1 cellular context compared by ENCODE assay signal in genomic region chr21:32727728-32728454, GRCh38.
TF ChIP-seq lines count a peak whose summit lies in the region.

Gene SYNJ1, minus strand, starts transcription at chr21:32728013. Its CDS starts 1,118 bp downstream, at chr21:32726895.

TF ChIP-seq in GM12878, 131 proteins besides CTCF, POLR2A, EP300 and RAD21 (continued from another document and continues in another):
- no peak for TF ChIP-seq ZNF592 (IDR thresholded peaks at IDR 0.05)
- TF ChIP-seq CBX3 (IDR thresholded peaks at IDR 0.05; ENCODE audit: borderline replicate concordance, low read depth): no peak
- TF ChIP-seq CHD4 (IDR thresholded peaks at IDR 0.05): no peak
- no peak for TF ChIP-seq USF1 (IDR thresholded peaks at IDR 0.05; ENCODE audit: borderline replicate concordance, extremely low read length, insufficient read depth, low read depth, low read length)
- no peak for TF ChIP-seq HDGF (IDR thresholded peaks at IDR 0.05)
- TF ChIP-seq EZH2 (IDR thresholded peaks at IDR 0.05; ENCODE audit: borderline replicate concordance, control insufficient read depth, low read depth, low read length): no peak
- TF ChIP-seq DPF2 (IDR thresholded peaks at IDR 0.05): peak; percentile 64
- TF ChIP-seq RELA (IDR thresholded peaks at IDR 0.05; ENCODE audit: borderline replicate concordance, partially characterized antibody): no peak
- TF ChIP-seq FOXM1 (IDR thresholded peaks at IDR 0.05; ENCODE audit: low read depth, low read length): no peak
- peak; percentile 90 for TF ChIP-seq CREB1 (IDR thresholded peaks at IDR 0.05; ENCODE audit: low read depth)
- TF ChIP-seq NR2C2 (IDR thresholded peaks at IDR 0.05; ENCODE audit: borderline replicate concordance, control insufficient read depth, insufficient read length, low read depth): no peak
- TF ChIP-seq ZBTB40 (IDR thresholded peaks at IDR 0.05; ENCODE audit: borderline replicate concordance): peak; percentile 80
- TF ChIP-seq STAT1 (conservative IDR thresholded peaks at IDR 0.05): 0 out of 2 replicates have a peak, but pooled peaks have one; percentile 36
- no peak for TF ChIP-seq PRDM15 (CRISPR knock-in tag; IDR thresholded peaks at IDR 0.05)
- no peak for TF ChIP-seq FOXK2 (IDR thresholded peaks at IDR 0.05)
- no peak for TF ChIP-seq SUPT20H (IDR thresholded peaks at IDR 0.05; ENCODE audit: borderline replicate concordance, control insufficient read depth, low read depth, low read length)
- no peak for TF ChIP-seq ZNF217 (IDR thresholded peaks at IDR 0.05)
- TF ChIP-seq IRF5 (IDR thresholded peaks at IDR 0.05; ENCODE audit: borderline replicate concordance): no peak
- TF ChIP-seq ZZZ3 (IDR thresholded peaks at IDR 0.05; ENCODE audit: control insufficient read depth, insufficient read length, low read depth): no peak
- no peak for TF ChIP-seq ZBTB11 (CRISPR knock-in tag; IDR thresholded peaks at IDR 0.05)
- TF ChIP-seq RUNX3 (IDR thresholded peaks at IDR 0.05; ENCODE audit: low read length): peak; percentile 52
- 0 out of 2 replicates have a peak, but pooled peaks have one; percentile 35 for TF ChIP-seq NBN (IDR thresholded peaks at IDR 0.05)
- no peak for TF ChIP-seq KLF5 (IDR thresholded peaks at IDR 0.05; ENCODE audit: partially characterized antibody)
- no peak for TF ChIP-seq SMAD5 (IDR thresholded peaks at IDR 0.05; ENCODE audit: low read depth)
- TF ChIP-seq CEBPB (IDR thresholded peaks at IDR 0.05; ENCODE audit: borderline replicate concordance in 1 of 2, low read depth in 2 of 2, low read length in 2 of 2): no peak
- TF ChIP-seq TBL1XR1 (IDR thresholded peaks at IDR 0.05; ENCODE audit: low read depth, low read length): no peak
- 0 out of 2 replicates have a peak, but pooled peaks have one; percentile 19 for TF ChIP-seq POLR2AphosphoS2 (IDR thresholded peaks at IDR 0.05; ENCODE audit: low read depth, low read length)
- no peak for TF ChIP-seq MAX (IDR thresholded peaks at IDR 0.05; ENCODE audit: low read depth, low read length)
- no peak for TF ChIP-seq SREBF2 (IDR thresholded peaks at IDR 0.05; ENCODE audit: low read length)
- peak; percentile 53; the same call in 1 of the 2 replicates for TF ChIP-seq SMARCA5 (IDR thresholded peaks at IDR 0.05)
- no peak for TF ChIP-seq HSF1 (IDR thresholded peaks at IDR 0.05; ENCODE audit: low read depth, low read length)
- TF ChIP-seq RAD51 (IDR thresholded peaks at IDR 0.05): no peak
- no peak for TF ChIP-seq WRNIP1 (IDR thresholded peaks at IDR 0.05; ENCODE audit: borderline replicate concordance, low read depth, low read length)
- no peak for TF ChIP-seq SUZ12 (IDR thresholded peaks at IDR 0.05; ENCODE audit: unreplicated experiment)
- no peak for TF ChIP-seq ESRRA (IDR thresholded peaks at IDR 0.05; ENCODE audit: low read length)
- peak; percentile 75 for TF ChIP-seq IKZF1 (conservative IDR thresholded peaks at IDR 0.05)
- no peak for TF ChIP-seq HDAC6 (IDR thresholded peaks at IDR 0.05; ENCODE audit: unreplicated experiment)
- no peak for TF ChIP-seq CBX5 (IDR thresholded peaks at IDR 0.05; ENCODE audit: low read depth)
- TF ChIP-seq KDM1A (IDR thresholded peaks at IDR 0.05; ENCODE audit: borderline replicate concordance): no peak
- no peak for TF ChIP-seq ASH2L (IDR thresholded peaks at IDR 0.05; ENCODE audit: borderline replicate concordance, low read depth)
- TF ChIP-seq IKZF2 (IDR thresholded peaks at IDR 0.05): no peak
